ENCODE assay signal across 1 cellular context in genomic region chr6:151043944-151044343, GRCh38.
TF ChIP-seq lines count a peak whose summit lies in the region.

No MANE protein-coding gene starts in this region.

TF ChIP-seq in IMR-90, 13 proteins besides CTCF, POLR2A, EP300 and RAD21 (continued from another document):
- TF ChIP-seq FOS (IDR thresholded peaks at IDR 0.05; ENCODE audit: low read depth, low read length) (no peak), CHD1 (IDR thresholded peaks at IDR 0.05; ENCODE audit: low read depth, low read length) (no peak), MAFK (IDR thresholded peaks at IDR 0.05; ENCODE audit: low read depth, low read length) (no peak), NFE2L2 (IDR thresholded peaks at IDR 0.05; ENCODE audit: low read depth, low read length) (no peak), SMC3 (IDR thresholded peaks at IDR 0.05; ENCODE audit: low read depth, low read length) (no peak), CEBPB (IDR thresholded peaks at IDR 0.05; ENCODE audit: low read depth, low read length) (no peak), BHLHE40 (IDR thresholded peaks at IDR 0.05; ENCODE audit: low read depth, low read length) (no peak)
- TF ChIP-seq, protein P1, sequence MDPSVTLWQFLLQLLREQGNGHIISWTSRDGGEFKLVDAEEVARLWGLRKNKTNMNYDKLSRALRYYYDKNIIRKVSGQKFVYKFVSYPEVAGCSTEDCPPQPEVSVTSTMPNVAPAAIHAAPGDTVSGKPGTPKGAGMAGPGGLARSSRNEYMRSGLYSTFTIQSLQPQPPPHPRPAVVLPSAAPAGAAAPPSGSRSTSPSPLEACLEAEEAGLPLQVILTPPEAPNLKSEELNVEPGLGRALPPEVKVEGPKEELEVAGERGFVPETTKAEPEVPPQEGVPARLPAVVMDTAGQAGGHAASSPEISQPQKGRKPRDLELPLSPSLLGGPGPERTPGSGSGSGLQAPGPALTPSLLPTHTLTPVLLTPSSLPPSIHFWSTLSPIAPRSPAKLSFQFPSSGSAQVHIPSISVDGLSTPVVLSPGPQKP (IDR thresholded peaks at IDR 0.05; ENCODE audit: borderline replicate concordance, low read depth, low read length): no peak
